ENCODE assay signal across 1 cellular context in the genomic region with DNA sequence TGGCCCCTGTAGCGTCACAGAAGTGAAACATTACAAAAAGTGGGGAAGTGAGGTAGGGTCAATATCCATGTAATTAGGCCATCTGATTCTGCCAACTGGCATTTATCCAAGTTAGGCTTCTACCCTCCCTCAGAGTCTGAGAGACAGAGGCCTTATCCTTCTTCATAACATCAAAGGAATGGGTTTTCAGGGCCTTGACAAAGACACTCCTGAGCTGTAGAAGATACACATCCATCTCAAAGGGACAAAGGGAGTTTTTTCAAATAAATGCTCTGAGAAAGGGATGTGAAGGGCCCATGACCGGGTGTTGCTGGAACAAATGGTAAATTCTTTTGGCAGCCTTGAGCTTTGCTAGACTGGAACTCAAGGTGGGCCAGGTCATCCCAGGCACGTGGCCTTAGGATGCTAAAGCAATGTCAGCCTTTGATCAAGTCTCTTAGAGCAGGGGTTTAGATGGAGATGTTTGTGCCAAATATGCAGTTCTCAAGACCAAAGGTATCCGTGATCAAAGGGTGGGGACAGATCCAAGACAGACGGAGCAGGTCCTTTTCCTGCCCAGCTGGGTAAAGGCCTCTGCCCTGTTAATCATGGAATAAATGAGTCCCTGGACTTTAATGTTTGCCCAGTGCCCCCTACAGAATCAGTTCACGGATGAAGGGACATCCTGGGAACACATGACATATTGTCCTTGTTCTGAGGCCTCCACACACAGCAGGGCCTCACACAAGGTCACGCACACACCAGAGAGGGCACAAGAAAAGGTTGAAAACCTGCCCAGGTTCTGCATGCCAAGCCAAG.
TF ChIP-seq lines count a peak whose summit lies in the region.

No MANE protein-coding gene starts in this region.

TF ChIP-seq in HepG2, 621 proteins besides CTCF, POLR2A, EP300 and RAD21 (continued from another document and continues in another):
- TF ChIP-seq, protein P1, sequence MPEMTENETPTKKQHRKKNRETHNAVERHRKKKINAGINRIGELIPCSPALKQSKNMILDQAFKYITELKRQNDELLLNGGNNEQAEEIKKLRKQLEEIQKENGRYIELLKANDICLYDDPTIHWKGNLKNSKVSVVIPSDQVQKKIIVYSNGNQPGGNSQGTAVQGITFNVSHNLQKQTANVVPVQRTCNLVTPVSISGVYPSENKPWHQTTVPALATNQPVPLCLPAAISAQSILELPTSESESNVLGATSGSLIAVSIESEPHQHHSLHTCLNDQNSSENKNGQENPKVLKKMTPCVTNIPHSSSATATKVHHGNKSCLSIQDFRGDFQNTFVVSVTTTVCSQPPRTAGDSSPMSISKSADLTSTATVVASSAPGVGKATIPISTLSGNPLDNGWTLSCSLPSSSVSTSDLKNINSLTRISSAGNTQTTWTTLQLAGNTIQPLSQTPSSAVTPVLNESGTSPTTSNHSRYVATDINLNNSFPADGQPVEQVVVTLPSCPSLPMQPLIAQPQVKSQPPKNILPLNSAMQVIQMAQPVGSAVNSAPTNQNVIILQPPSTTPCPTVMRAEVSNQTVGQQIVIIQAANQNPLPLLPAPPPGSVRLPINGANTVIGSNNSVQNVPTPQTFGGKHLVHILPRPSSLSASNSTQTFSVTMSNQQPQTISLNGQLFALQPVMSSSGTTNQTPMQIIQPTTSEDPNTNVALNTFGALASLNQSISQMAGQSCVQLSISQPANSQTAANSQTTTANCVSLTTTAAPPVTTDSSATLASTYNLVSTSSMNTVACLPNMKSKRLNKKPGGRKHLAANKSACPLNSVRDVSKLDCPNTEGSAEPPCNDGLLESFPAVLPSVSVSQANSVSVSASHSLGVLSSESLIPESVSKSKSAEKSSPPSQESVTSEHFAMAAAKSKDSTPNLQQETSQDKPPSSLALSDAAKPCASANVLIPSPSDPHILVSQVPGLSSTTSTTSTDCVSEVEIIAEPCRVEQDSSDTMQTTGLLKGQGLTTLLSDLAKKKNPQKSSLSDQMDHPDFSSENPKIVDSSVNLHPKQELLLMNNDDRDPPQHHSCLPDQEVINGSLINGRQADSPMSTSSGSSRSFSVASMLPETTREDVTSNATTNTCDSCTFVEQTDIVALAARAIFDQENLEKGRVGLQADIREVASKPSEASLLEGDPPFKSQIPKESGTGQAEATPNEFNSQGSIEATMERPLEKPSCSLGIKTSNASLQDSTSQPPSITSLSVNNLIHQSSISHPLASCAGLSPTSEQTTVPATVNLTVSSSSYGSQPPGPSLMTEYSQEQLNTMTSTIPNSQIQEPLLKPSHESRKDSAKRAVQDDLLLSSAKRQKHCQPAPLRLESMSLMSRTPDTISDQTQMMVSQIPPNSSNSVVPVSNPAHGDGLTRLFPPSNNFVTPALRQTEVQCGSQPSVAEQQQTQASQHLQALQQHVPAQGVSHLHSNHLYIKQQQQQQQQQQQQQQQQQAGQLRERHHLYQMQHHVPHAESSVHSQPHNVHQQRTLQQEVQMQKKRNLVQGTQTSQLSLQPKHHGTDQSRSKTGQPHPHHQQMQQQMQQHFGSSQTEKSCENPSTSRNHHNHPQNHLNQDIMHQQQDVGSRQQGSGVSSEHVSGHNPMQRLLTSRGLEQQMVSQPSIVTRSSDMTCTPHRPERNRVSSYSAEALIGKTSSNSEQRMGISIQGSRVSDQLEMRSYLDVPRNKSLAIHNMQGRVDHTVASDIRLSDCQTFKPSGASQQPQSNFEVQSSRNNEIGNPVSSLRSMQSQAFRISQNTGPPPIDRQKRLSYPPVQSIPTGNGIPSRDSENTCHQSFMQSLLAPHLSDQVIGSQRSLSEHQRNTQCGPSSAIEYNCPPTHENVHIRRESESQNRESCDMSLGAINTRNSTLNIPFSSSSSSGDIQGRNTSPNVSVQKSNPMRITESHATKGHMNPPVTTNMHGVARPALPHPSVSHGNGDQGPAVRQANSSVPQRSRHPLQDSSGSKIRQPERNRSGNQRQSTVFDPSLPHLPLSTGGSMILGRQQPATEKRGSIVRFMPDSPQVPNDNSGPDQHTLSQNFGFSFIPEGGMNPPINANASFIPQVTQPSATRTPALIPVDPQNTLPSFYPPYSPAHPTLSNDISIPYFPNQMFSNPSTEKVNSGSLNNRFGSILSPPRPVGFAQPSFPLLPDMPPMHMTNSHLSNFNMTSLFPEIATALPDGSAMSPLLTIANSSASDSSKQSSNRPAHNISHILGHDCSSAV (CRISPR knock-in tag; IDR thresholded peaks at IDR 0.05; ENCODE audit: borderline replicate concordance) = 0 out of 2 replicates have a peak, but pooled peaks have one; percentile 39
- TF ChIP-seq POGZ (CRISPR knock-in tag; IDR thresholded peaks at IDR 0.05) (peak; percentile 81), ZFP41 (CRISPR knock-in tag; IDR thresholded peaks at IDR 0.05; ENCODE audit: borderline replicate concordance) (no peak), TEAD3 (CRISPR knock-in tag; optimal IDR thresholded peaks at IDR 0.05; ENCODE audit: borderline replicate concordance) (peak; percentile 88), HNF4G (IDR thresholded peaks at IDR 0.05; ENCODE audit: borderline replicate concordance, low read depth, low read length) (peak; percentile 93), HNF4G (CRISPR knock-in tag; IDR thresholded peaks at IDR 0.05; ENCODE audit: borderline replicate concordance, low read depth) (peak; percentile 79; the same call in 1 of the 2 replicates), RXRA (CRISPR knock-in tag; IDR thresholded peaks at IDR 0.05) (peak; percentile 84), BHLHE40 (IDR thresholded peaks at IDR 0.05; ENCODE audit: low read length) (peak; percentile 65; the same call in 1 of the 2 replicates), U2AF2 (IDR thresholded peaks at IDR 0.05; ENCODE audit: low read depth, low read length) (no peak), HOXA3 (CRISPR knock-in tag; IDR thresholded peaks at IDR 0.05) (peak; percentile 81), GABPA (IDR thresholded peaks at IDR 0.05; ENCODE audit: low read depth, low read length) (no peak), GABPA (CRISPR knock-in tag; IDR thresholded peaks at IDR 0.05; ENCODE audit: low read depth) (peak; percentile 36), PITX1 (CRISPR knock-in tag; IDR thresholded peaks at IDR 0.05) (peak; percentile 81), KAT7 (CRISPR knock-in tag; IDR thresholded peaks at IDR 0.05; ENCODE audit: borderline replicate concordance) (no peak), MEIS2 (CRISPR knock-in tag; IDR thresholded peaks at IDR 0.05) (peak; percentile 82), THAP11 (CRISPR knock-in tag; IDR thresholded peaks at IDR 0.05) (peak; percentile 55; the same call in 1 of the 2 replicates), MED13 (CRISPR knock-in tag; IDR thresholded peaks at IDR 0.05) (peak; percentile 80), ZFP37 (CRISPR knock-in tag; IDR thresholded peaks at IDR 0.05; ENCODE audit: borderline replicate concordance) (no peak)
- TF ChIP-seq, protein P2, sequence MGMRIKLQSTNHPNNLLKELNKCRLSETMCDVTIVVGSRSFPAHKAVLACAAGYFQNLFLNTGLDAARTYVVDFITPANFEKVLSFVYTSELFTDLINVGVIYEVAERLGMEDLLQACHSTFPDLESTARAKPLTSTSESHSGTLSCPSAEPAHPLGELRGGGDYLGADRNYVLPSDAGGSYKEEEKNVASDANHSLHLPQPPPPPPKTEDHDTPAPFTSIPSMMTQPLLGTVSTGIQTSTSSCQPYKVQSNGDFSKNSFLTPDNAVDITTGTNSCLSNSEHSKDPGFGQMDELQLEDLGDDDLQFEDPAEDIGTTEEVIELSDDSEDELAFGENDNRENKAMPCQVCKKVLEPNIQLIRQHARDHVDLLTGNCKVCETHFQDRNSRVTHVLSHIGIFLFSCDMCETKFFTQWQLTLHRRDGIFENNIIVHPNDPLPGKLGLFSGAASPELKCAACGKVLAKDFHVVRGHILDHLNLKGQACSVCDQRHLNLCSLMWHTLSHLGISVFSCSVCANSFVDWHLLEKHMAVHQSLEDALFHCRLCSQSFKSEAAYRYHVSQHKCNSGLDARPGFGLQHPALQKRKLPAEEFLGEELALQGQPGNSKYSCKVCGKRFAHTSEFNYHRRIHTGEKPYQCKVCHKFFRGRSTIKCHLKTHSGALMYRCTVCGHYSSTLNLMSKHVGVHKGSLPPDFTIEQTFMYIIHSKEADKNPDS (CRISPR knock-in tag; IDR thresholded peaks at IDR 0.05) = no peak
- TF ChIP-seq, protein P3, sequence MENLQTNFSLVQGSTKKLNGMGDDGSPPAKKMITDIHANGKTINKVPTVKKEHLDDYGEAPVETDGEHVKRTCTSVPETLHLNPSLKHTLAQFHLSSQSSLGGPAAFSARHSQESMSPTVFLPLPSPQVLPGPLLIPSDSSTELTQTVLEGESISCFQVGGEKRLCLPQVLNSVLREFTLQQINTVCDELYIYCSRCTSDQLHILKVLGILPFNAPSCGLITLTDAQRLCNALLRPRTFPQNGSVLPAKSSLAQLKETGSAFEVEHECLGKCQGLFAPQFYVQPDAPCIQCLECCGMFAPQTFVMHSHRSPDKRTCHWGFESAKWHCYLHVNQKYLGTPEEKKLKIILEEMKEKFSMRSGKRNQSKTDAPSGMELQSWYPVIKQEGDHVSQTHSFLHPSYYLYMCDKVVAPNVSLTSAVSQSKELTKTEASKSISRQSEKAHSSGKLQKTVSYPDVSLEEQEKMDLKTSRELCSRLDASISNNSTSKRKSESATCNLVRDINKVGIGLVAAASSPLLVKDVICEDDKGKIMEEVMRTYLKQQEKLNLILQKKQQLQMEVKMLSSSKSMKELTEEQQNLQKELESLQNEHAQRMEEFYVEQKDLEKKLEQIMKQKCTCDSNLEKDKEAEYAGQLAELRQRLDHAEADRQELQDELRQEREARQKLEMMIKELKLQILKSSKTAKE (CRISPR knock-in tag; IDR thresholded peaks at IDR 0.05; ENCODE audit: borderline replicate concordance) = 0 out of 2 replicates have a peak, but pooled peaks have one; percentile 40
- TF ChIP-seq, protein P4, sequence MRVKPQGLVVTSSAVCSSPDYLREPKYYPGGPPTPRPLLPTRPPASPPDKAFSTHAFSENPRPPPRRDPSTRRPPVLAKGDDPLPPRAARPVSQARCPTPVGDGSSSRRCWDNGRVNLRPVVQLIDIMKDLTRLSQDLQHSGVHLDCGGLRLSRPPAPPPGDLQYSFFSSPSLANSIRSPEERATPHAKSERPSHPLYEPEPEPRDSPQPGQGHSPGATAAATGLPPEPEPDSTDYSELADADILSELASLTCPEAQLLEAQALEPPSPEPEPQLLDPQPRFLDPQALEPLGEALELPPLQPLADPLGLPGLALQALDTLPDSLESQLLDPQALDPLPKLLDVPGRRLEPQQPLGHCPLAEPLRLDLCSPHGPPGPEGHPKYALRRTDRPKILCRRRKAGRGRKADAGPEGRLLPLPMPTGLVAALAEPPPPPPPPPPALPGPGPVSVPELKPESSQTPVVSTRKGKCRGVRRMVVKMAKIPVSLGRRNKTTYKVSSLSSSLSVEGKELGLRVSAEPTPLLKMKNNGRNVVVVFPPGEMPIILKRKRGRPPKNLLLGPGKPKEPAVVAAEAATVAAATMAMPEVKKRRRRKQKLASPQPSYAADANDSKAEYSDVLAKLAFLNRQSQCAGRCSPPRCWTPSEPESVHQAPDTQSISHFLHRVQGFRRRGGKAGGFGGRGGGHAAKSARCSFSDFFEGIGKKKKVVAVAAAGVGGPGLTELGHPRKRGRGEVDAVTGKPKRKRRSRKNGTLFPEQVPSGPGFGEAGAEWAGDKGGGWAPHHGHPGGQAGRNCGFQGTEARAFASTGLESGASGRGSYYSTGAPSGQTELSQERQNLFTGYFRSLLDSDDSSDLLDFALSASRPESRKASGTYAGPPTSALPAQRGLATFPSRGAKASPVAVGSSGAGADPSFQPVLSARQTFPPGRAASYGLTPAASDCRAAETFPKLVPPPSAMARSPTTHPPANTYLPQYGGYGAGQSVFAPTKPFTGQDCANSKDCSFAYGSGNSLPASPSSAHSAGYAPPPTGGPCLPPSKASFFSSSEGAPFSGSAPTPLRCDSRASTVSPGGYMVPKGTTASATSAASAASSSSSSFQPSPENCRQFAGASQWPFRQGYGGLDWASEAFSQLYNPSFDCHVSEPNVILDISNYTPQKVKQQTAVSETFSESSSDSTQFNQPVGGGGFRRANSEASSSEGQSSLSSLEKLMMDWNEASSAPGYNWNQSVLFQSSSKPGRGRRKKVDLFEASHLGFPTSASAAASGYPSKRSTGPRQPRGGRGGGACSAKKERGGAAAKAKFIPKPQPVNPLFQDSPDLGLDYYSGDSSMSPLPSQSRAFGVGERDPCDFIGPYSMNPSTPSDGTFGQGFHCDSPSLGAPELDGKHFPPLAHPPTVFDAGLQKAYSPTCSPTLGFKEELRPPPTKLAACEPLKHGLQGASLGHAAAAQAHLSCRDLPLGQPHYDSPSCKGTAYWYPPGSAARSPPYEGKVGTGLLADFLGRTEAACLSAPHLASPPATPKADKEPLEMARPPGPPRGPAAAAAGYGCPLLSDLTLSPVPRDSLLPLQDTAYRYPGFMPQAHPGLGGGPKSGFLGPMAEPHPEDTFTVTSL (CRISPR knock-in tag; IDR thresholded peaks at IDR 0.05; ENCODE audit: borderline replicate concordance) = peak; percentile 94
- TF ChIP-seq, protein P5, sequence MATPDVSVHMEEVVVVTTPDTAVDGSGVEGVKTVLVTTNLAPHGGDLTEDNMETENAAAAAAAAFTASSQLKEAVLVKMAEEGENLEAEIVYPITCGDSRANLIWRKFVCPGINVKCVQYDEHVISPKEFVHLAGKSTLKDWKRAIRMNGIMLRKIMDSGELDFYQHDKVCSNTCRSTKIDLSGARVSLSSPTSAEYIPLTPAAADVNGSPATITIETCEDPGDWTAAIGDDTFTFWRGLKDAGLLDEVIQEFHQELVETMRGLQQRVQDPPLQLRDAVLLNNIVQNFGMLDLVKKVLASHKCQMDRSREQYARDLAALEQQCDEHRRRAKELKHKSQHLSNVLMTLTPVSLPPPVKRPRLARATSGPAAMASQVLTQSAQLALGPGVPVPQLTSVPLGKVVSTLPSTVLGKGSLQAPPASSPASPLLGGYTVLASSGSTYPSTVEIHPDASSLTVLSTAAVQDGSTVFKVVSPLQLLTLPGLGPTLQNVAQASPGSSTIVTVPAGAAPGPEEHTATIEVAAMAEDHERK (CRISPR knock-in tag; IDR thresholded peaks at IDR 0.05; ENCODE audit: low read depth) = 0 out of 2 replicates have a peak, but pooled peaks have one; percentile 26
- TF ChIP-seq, protein P6, sequence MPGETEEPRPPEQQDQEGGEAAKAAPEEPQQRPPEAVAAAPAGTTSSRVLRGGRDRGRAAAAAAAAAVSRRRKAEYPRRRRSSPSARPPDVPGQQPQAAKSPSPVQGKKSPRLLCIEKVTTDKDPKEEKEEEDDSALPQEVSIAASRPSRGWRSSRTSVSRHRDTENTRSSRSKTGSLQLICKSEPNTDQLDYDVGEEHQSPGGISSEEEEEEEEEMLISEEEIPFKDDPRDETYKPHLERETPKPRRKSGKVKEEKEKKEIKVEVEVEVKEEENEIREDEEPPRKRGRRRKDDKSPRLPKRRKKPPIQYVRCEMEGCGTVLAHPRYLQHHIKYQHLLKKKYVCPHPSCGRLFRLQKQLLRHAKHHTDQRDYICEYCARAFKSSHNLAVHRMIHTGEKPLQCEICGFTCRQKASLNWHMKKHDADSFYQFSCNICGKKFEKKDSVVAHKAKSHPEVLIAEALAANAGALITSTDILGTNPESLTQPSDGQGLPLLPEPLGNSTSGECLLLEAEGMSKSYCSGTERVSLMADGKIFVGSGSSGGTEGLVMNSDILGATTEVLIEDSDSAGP (CRISPR knock-in tag; IDR thresholded peaks at IDR 0.05; ENCODE audit: borderline replicate concordance) = no peak; the same call in 1 of the 2 replicates
- TF ChIP-seq, protein P7, sequence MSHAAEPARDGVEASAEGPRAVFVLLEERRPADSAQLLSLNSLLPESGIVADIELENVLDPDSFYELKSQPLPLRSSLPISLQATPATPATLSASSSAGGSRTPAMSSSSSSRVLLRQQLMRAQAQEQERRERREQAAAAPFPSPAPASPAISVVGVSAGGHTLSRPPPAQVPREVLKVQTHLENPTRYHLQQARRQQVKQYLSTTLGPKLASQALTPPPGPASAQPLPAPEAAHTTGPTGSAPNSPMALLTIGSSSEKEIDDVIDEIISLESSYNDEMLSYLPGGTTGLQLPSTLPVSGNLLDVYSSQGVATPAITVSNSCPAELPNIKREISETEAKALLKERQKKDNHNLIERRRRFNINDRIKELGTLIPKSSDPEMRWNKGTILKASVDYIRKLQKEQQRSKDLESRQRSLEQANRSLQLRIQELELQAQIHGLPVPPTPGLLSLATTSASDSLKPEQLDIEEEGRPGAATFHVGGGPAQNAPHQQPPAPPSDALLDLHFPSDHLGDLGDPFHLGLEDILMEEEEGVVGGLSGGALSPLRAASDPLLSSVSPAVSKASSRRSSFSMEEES (CRISPR knock-in tag; IDR thresholded peaks at IDR 0.05) = peak; percentile 90; the same call in 1 of the 2 replicates
